ENCODE assay signal across 8 cellular contexts in genomic region chr5:162068412-162068811, GRCh38. TPM values are rescaled to one million over a fixed set of nuclear protein-coding genes. Genes with fewer than 3 reads are reported as not detected.
DNase-seq lines count a peak whose midpoint lies in the region; ATAC-seq, FAIRE-seq and TF ChIP-seq lines count a peak whose summit lies in the region.

No MANE protein-coding gene starts in this region.

- no peaks in the 10 kb centered on the region for H3K4me1 Mint-ChIP-seq in stimulated activated naive CD8-positive, alpha-beta T cell treated with anti-CD3 and anti-CD28 coated beads, Interleukin-15, amount 100 ng/mL, for 72 hours

- H3K27me3 ChIP-seq in pancreas (no peaks in the 10 kb centered on the region), gastroesophageal sphincter (peaks cover 30% of the 10 kb centered on the region)

- H3K9me3 Mint-ChIP-seq in stimulated activated naive CD8-positive, alpha-beta T cell treated with anti-CD3 and anti-CD28 coated beads, Interleukin-15, amount 100 ng/mL, for 72 hours = peaks cover 5 to 22% of the 10 kb centered on the region in 2 donors

- intact Hi-C loops in pancreas (cut with DNase I) = no loop called here

- FAIRE-seq in pancreas (lab: Jason Lieb, UNC) = no peak

- H3K4me3 ChIP-seq in LNCaP clone FGC (ENCODE audit: low read depth, low read length) (no peak overlapping the region), choroid plexus epithelial cell (ENCODE audit: low read depth, low read length) (no peak overlapping the region), pancreas (no peak overlapping the region), gastroesophageal sphincter (no peak overlapping the region)

- no peak for TF ChIP-seq POLR2A in gastroesophageal sphincter (IDR thresholded peaks at IDR 0.05)

- H3K27me3 Mint-ChIP-seq in stimulated activated naive CD8-positive, alpha-beta T cell treated with anti-CD3 and anti-CD28 coated beads, Interleukin-15, amount 100 ng/mL, for 72 hours = peaks cover 15% of the 10 kb centered on the region

- H3K36me3 ChIP-seq in pancreas = no peaks in the 10 kb centered on the region
- no peaks in the 10 kb centered on the region for H3K36me3 ChIP-seq in gastroesophageal sphincter

- WGBS in pancreas, 2 donors = 2 to 5% methylated on average over 12 of the region's 12 CpGs
- 3 to 6% methylated on average over 4 to 5 of the region's 12 CpGs for WGBS in gastroesophageal sphincter (ENCODE audit: low coverage in 1 of 2), 2 donors

- H3K9me3 ChIP-seq in pancreas (no peaks in the 10 kb centered on the region), gastroesophageal sphincter (no peaks in the 10 kb centered on the region)

- H3K27ac ChIP-seq in pancreas = no peak overlapping the region
- no peak overlapping the region for H3K27ac ChIP-seq in gastroesophageal sphincter

- TF ChIP-seq EP300 in gastroesophageal sphincter (IDR thresholded peaks at IDR 0.05) = no peak

- no peaks in the 10 kb centered on the region for H3K4me1 ChIP-seq in pancreas
- no peaks in the 10 kb centered on the region for H3K4me1 ChIP-seq in gastroesophageal sphincter

- peak in 3 of 4 donors; percentile 53 to 78 (median 56) for ATAC-seq in pancreas
- no peak for ATAC-seq in stimulated activated naive CD8-positive, alpha-beta T cell treated with anti-CD3 and anti-CD28 coated beads, Interleukin-15, amount 100 ng/mL, for 72 hours
- no peak for ATAC-seq in GM18502 (IDR thresholded peaks at IDR 0.05; ENCODE audit: poor library complexity, unreplicated experiment)
- no peak for ATAC-seq in gastroesophageal sphincter

- no peak overlapping the region for H3K27ac Mint-ChIP-seq in stimulated activated naive CD8-positive, alpha-beta T cell treated with anti-CD3 and anti-CD28 coated beads, Interleukin-15, amount 100 ng/mL, for 72 hours

- DNase-seq in NCI-H1417 (lab: John Stamatoyannopoulos, UW) (peak in 2 of 3 experiments; percentile 21 to 29), NCI-H1417 treated with DMSO at 0.1 percent for 48 hours (lab: John Stamatoyannopoulos, UW) (no peak), LNCaP clone FGC (ENCODE audit: low read depth) (peak; percentile 36), choroid plexus epithelial cell (ENCODE audit: low read depth) (peak; percentile 0), pancreas (peak in 4 of 6 donors; percentile 3 to 27 (median 16))
- DNase-seq in stimulated activated naive CD8-positive, alpha-beta T cell treated with anti-CD3 and anti-CD28 coated beads, Interleukin-15, amount 100 ng/mL, for 72 hours = no peak

- no peak for TF ChIP-seq CTCF in LNCaP clone FGC (IDR thresholded peaks at IDR 0.05; ENCODE audit: control insufficient read depth, extremely low read depth, insufficient read depth)
- TF ChIP-seq CTCF in choroid plexus epithelial cell (conservative IDR thresholded peaks at IDR 0.05; ENCODE audit: low read depth, low read length) = no peak
- TF ChIP-seq CTCF in pancreas (IDR thresholded peaks at IDR 0.05) = no peak
- TF ChIP-seq CTCF in gastroesophageal sphincter (IDR thresholded peaks at IDR 0.05) = no peak

- H3K4me3 Mint-ChIP-seq in stimulated activated naive CD8-positive, alpha-beta T cell treated with anti-CD3 and anti-CD28 coated beads, Interleukin-15, amount 100 ng/mL, for 72 hours = no peak overlapping the region

RNA-seq across cellular contexts. Expression of gene GABRG2, which starts 0.8 kb away (rescaled TPM):
- total RNA-seq in pancreas (under 1 TPM in 5 of 6 donors, not detected in 1; 0.22 to 0.75 (median 0.35) TPM), gastroesophageal sphincter (under 1 TPM in 3 of 4 donors, not detected in 1; 0.27 to 0.40 (median 0.39) TPM)
- polyA plus RNA-seq in pancreas = 1 to 10 TPM in 1 of 2 donors, not detected in 1; 1.5 TPM

Comparison
In these comparisons a context has a peak if more than half of its experiments do, and no peak if none do; other contexts are left out.
1. DNase-seq: peak in NCI-H1417 (2 of 3), LNCaP clone FGC (single experiment), choroid plexus epithelial cell (single experiment) and pancreas (4 of 6); none in NCI-H1417 treated with DMSO at 0.1 percent for 48 hours (single experiment) and stimulated activated naive CD8-positive, alpha-beta T cell treated with anti-CD3 and anti-CD28 coated beads, Interleukin-15, amount 100 ng/mL, for 72 hours (0 of 2).
2. ATAC-seq: peak in pancreas (3 of 4); none in stimulated activated naive CD8-positive, alpha-beta T cell treated with anti-CD3 and anti-CD28 coated beads, Interleukin-15, amount 100 ng/mL, for 72 hours (single experiment), GM18502 (single experiment) and gastroesophageal sphincter (single experiment).